In the genomic region with DNA sequence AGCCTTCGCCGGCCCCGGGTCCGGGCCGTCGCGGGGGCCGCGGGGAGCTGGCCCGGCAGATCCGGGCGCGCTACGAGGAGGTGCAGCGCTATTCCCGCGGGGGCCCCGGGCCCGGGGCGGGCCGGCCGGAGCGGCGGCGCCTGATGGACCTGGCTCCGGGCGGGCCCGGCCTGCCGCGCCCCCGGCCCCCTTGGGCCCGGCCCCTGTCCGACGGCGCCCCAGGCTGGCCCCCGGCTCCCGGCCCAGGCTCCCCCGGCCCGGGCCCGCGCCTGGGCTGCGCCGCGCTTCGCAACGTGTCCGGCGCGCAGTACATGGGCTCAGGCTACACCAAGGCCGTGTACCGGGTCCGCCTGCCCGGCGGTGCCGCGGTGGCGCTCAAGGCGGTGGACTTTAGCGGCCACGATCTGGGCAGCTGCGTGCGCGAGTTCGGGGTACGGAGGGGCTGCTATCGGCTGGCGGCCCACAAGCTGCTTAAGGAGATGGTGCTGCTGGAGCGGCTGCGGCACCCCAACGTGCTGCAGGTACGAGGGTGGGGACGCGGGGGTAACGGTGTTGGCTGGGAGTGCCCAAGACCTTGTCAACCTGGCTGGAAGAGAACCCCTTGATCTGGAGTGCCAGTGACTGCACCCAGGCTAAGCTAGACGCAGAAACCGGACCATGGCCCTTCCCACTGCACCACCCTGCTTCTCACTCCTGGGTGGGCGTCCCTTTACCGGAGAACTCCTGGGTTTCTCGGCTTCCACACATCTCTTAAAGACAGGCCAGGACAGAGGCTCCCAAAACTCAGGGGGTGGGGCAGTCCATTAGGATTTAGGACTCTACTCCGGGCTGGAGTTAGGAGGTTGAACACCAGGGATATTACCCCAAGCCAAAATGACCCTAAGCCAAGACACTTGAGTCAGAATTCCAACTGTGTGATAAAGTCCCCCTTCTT, we compare ENCODE assay signal across 1 cellular context.
TF ChIP-seq lines count a peak whose summit lies in the region.

No MANE protein-coding gene starts in this region.

TF ChIP-seq in GM12878, 131 proteins besides CTCF, POLR2A, EP300 and RAD21 (continued from another document):
- TF ChIP-seq ZNF384 (IDR thresholded peaks at IDR 0.05; ENCODE audit: borderline replicate concordance, low read depth, low read length) = no peak
- TF ChIP-seq IKZF2 (IDR thresholded peaks at IDR 0.05) = no peak
- TF ChIP-seq BRCA1 (IDR thresholded peaks at IDR 0.05; ENCODE audit: low read depth, low read length) = no peak
- TF ChIP-seq, protein P1, sequence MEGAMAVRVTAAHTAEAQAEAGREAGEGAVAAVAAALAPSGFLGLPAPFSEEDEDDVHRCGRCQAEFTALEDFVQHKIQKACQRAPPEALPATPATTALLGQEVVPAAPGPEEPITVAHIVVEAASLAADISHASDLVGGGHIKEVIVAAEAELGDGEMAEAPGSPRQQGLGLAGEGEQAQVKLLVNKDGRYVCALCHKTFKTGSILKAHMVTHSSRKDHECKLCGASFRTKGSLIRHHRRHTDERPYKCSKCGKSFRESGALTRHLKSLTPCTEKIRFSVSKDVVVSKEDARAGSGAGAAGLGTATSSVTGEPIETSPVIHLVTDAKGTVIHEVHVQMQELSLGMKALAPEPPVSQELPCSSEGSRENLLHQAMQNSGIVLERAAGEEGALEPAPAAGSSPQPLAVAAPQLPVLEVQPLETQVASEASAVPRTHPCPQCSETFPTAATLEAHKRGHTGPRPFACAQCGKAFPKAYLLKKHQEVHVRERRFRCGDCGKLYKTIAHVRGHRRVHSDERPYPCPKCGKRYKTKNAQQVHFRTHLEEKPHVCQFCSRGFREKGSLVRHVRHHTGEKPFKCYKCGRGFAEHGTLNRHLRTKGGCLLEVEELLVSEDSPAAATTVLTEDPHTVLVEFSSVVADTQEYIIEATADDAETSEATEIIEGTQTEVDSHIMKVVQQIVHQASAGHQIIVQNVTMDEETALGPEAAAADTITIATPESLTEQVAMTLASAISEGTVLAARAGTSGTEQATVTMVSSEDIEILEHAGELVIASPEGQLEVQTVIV (IDR thresholded peaks at IDR 0.05; ENCODE audit: borderline replicate concordance, partially characterized antibody) = no peak
- TF ChIP-seq, protein P2, sequence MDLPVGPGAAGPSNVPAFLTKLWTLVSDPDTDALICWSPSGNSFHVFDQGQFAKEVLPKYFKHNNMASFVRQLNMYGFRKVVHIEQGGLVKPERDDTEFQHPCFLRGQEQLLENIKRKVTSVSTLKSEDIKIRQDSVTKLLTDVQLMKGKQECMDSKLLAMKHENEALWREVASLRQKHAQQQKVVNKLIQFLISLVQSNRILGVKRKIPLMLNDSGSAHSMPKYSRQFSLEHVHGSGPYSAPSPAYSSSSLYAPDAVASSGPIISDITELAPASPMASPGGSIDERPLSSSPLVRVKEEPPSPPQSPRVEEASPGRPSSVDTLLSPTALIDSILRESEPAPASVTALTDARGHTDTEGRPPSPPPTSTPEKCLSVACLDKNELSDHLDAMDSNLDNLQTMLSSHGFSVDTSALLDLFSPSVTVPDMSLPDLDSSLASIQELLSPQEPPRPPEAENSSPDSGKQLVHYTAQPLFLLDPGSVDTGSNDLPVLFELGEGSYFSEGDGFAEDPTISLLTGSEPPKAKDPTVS (IDR thresholded peaks at IDR 0.05; ENCODE audit: low read depth, low read length) = no peak
- no peak for TF ChIP-seq PAX5 (IDR thresholded peaks at IDR 0.05; ENCODE audit: borderline replicate concordance, low read depth, low read length)
- no peak for TF ChIP-seq NKRF (conservative IDR thresholded peaks at IDR 0.05)
